Comparison of ENCODE assay signal across 10 cellular contexts in the genomic region with DNA sequence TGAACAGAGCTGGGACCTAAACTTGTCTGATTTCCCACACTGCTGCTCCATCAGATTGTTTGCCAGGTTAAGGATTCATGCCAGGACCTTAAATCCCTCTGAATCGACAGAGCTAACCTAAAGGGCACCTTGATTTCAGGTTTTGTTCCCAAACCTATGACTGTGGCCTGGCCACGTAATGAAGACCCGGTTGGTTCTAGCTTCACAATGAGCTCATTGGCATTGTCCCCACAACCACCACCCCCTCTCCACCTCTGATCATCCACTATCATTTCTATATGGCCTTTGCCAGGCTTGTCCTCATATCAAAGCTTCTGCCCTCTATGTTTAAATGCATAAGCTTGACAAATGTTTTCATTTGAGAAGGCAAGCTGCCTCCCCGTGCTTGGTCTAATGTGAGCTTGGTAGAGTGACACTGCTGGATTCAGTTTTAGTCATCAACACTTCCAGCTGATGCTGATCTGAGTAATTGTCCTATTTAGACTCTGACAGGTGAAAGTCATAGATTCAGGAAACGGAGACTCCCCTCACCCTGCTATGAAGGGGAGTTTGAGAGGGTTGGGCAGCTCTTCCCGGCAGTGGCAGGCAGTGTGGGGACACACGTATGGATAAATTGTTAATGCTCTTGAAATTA.
DNase-seq lines count a peak whose midpoint lies in the region; ATAC-seq and TF ChIP-seq lines count a peak whose summit lies in the region.
"Had no signal": no experiment of that assay in that cellular context is flagged by ENCODE, and none has a peak within 500 bp of the region (broad histone marks: within the 10 kb centered on the region; RNA-seq: fewer than 3 reads in every experiment).

No MANE protein-coding gene starts in this region.

- TF ChIP-seq EP300 in upper lobe of left lung (IDR thresholded peaks at IDR 0.05) = no peak

- no peaks in the 10 kb centered on the region for H3K27me3 ChIP-seq in GM06990 (replicated peaks; ENCODE audit: control insufficient read depth, insufficient read depth, low read length)
- H3K27me3 ChIP-seq in upper lobe of left lung = no peaks in the 10 kb centered on the region

- intact Hi-C loops in sciatic nerve (cut with DNase I) = no loop called here

- H3K4me3 ChIP-seq in GM06990 (replicated peaks; ENCODE audit: low read depth, low read length) (no peak overlapping the region), upper lobe of left lung (no peak overlapping the region)

- WGBS in upper lobe of left lung, 2 donors = 85 to 88% methylated on average over 7 of the region's 7 CpGs

- TF ChIP-seq CTCF in GM06990 (IDR thresholded peaks at IDR 0.05; ENCODE audit: insufficient read depth, low read length, poor library complexity, severe bottlenecking) (no peak), GM13976 (IDR thresholded peaks at IDR 0.05; ENCODE audit: borderline replicate concordance, control extremely low read depth, extremely low read depth, insufficient read depth, missing control alignments) (no peak), upper lobe of left lung (IDR thresholded peaks at IDR 0.05) (no peak)

- no peaks in the 10 kb centered on the region for H3K9me3 ChIP-seq in upper lobe of left lung

- H3K36me3 ChIP-seq in GM06990 (ENCODE audit: control insufficient read depth, insufficient read depth, low read length) (no peaks in the 10 kb centered on the region), upper lobe of left lung (no peaks in the 10 kb centered on the region)

- peak; percentile 66 for DNase-seq in GM06990 (ENCODE audit: extremely low read depth, insufficient read length)
- DNase-seq in GM13976 (ENCODE audit: low spot score) = no peak
- no peak for DNase-seq in upper lobe of left lung
- no peak for DNase-seq in substantia nigra (lab: John Stamatoyannopoulos, UW)
- no peak for DNase-seq in sciatic nerve (ENCODE audit: low spot score)
- DNase-seq: activated CD8-positive, alpha-beta memory T cell treated with anti-CD3 and anti-CD28 coated beads for 24 hours; H9 had no signal

- in situ Hi-C loops in GM13976 (cut with MboI; ENCODE audit: low sequenced_read_pairs, unreplicated experiment) = no loop called here

- no peaks in the 10 kb centered on the region for H3K4me1 ChIP-seq in upper lobe of left lung

- TF ChIP-seq POLR2A in upper lobe of left lung (IDR thresholded peaks at IDR 0.05) = no peak

- H3K27ac ChIP-seq in upper lobe of left lung (no peak overlapping the region), substantia nigra (ENCODE audit: low read depth, low read length, poor library complexity, severe bottlenecking) (no peak overlapping the region)

- peak; percentile 97 for ATAC-seq in GM18873 (IDR thresholded peaks at IDR 0.05; ENCODE audit: low FRiP score, unreplicated experiment)
- peak; percentile 96 for ATAC-seq in HG02623 (IDR thresholded peaks at IDR 0.05; ENCODE audit: unreplicated experiment)
- ATAC-seq in HG03520 (IDR thresholded peaks at IDR 0.05; ENCODE audit: unreplicated experiment) = peak; percentile 69
- no peak for ATAC-seq in upper lobe of left lung (ENCODE audit: low FRiP score in 2 of 2)
- no peak for ATAC-seq in sciatic nerve

Comparison
In these comparisons a context has a peak if more than half of its experiments do, and no peak if none do; other contexts are left out.
1. ATAC-seq: peak in GM18873 (single experiment), HG02623 (single experiment) and HG03520 (single experiment); none in upper lobe of left lung (0 of 2) and sciatic nerve (single experiment).